Comparison of ENCODE assay signal across 8 cellular contexts in the genomic region with DNA sequence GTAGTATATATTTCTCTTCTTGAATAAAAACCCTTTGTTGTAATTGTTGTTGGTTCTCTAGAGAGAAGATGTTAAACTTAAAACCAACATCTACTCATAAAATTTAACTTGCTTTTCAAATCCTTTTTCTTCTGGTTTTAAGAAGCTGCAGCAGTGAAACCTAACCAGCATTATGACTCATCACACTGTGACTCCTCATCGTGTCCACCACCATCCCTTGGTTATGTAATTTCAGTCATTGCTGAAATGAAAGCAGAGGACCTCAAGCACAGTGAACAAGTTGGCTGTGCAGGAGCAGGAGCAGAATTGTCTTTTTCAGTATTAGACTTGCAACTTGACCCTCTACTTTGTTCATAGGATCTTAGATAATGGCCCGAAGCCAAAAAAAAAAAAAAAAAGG.
DNase-seq lines count a peak whose midpoint lies in the region; ATAC-seq and TF ChIP-seq lines count a peak whose summit lies in the region.

No MANE protein-coding gene starts in this region.

- peaks cover 0 to 3% (median 0%) of the 10 kb centered on the region in 6 donors for H3K4me1 ChIP-seq in spleen

- H3K9me3 ChIP-seq in spleen = no peaks in the 10 kb centered on the region

- H3K4me3 ChIP-seq in epithelial cell of esophagus (ENCODE audit: low read length) (no peak overlapping the region), spleen (no peak overlapping the region)

- WGBS in spleen, 5 donors = 38 to 51% (median 48%) methylated on average over 2 of the region's 2 CpGs

- no peaks in the 10 kb centered on the region for H3K36me3 ChIP-seq in spleen

- peak; percentile 98 for ATAC-seq in GM21528 (IDR thresholded peaks at IDR 0.05; ENCODE audit: low FRiP score, unreplicated experiment)
- ATAC-seq in HG03575 (IDR thresholded peaks at IDR 0.05; ENCODE audit: extremely low read depth, insufficient number of reproducible peaks, low FRiP score, unreplicated experiment) = peak; percentile 94

- TF ChIP-seq CTCF in GM10266 (IDR thresholded peaks at IDR 0.05; ENCODE audit: control insufficient read depth, insufficient read depth, low read depth, missing control alignments) (no peak), epithelial cell of esophagus (IDR thresholded peaks at IDR 0.05; ENCODE audit: insufficient read depth, low read depth, low read length, missing control alignments) (no peak), spleen (IDR thresholded peaks at IDR 0.05 in 8 of 11, conservative IDR thresholded peaks at IDR 0.05 in 3 of 11) (no peak)

- H3K27me3 ChIP-seq in spleen (replicated peaks in 1 of 7) = no peaks in the 10 kb centered on the region

- TF ChIP-seq POLR2A in spleen (IDR thresholded peaks at IDR 0.05) = no peak

- no peak overlapping the region for H3K27ac ChIP-seq in spleen

- intact Hi-C loops in spleen (cut with DNase I; ENCODE audit: low total_unique reads) = no loop called here

- DNase-seq in GM10266 (ENCODE audit: extremely low spot score) (peak; percentile 59), epithelial cell of esophagus (ENCODE audit: low read depth) (peak; percentile 84), NCI-H82 (lab: John Stamatoyannopoulos, UW) (no peak), NCI-H2171 (lab: John Stamatoyannopoulos, UW) (no peak), spleen (no peak), HUDEP-2 (lab: John Stamatoyannopoulos, UW; ENCODE audit: unreplicated experiment in 76 of 76) (no peak)

Comparison
In these comparisons a context has a peak if more than half of its experiments do, and no peak if none do; other contexts are left out.
1. DNase-seq: peak in GM10266 (single experiment) and epithelial cell of esophagus (single experiment); none in NCI-H82 (single experiment), NCI-H2171 (single experiment), spleen (single experiment) and HUDEP-2 (0 of 76).